In the genomic region with DNA sequence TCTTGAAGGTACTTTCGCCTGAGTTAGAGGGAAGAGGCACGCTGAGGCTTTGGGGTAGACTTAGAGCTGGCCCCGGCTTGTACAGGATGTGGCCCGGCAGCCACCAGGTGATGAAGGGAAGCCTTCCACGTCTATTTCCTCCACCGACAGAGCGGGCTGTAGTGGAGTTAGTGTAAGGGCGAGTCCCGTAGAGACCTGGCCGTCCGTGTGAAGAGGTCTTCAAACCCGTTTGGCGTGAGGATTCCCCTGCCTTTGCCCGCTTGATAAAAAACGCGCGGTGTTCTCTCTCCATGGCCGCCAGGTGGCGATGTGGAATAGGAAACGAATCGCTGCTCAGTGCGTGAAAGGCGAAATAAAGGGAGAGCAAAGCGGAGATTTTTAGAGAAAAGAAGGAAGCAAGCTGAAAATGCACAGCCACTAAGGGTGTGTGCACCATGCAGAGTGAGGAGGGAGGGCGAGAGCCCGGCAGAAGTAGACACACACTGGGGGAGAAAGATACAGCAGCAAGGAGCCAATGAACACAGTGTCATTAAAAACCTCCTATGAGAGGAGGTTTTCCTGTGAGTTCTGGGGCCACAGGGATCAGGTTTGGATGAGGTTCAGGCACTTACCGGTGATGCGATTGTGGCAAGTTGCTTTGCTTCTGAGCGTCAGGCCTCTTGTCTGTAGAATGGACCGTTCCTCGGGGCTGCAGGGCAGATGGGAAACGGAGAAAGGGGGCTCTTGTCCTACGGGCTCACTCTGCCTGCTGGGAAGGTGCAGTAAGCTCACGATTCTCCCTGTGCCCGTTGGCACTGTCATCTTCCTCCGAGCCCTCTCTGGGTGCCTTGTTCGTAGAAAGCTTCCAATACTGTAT, we compare ENCODE assay signal across 8 cellular contexts. TPM values are rescaled to one million over a fixed set of nuclear protein-coding genes. Genes with fewer than 3 reads are reported as not detected.
A peak's percentile ranks its signal among the peaks of the same experiment; 100 is the strongest.
DNase-seq lines count a peak whose midpoint lies in the region; ATAC-seq, FAIRE-seq and TF ChIP-seq lines count a peak whose summit lies in the region.

No MANE protein-coding gene starts in this region.

- H3K4me3 ChIP-seq in gastroesophageal sphincter: no peak overlapping the region
- H3K4me3 ChIP-seq in pancreas: no peak overlapping the region
- no peak overlapping the region for H3K4me3 ChIP-seq in tibial artery

- intact Hi-C loops in pancreas (cut with DNase I) (loop anchor here in 1 of 3 donors (5.0 to 10.0 kb wide), 2 partner anchors 38 to 281 kb away; no protein-coding TSS in a partner anchor), tibial artery (cut with DNase I; ENCODE audit: low total_unique reads) (loop anchor here (2.0 to 5.0 kb wide), 2 partner anchors 203 to 279 kb away; no protein-coding TSS in a partner anchor)

- ATAC-seq in GM21576 (IDR thresholded peaks at IDR 0.05; ENCODE audit: unreplicated experiment) (peak; percentile 54), gastroesophageal sphincter (peak; percentile 69), pancreas (peak; percentile 78 to 90 (median 79))

- peak; percentile 80 for TF ChIP-seq CTCF in LNCAP (IDR thresholded peaks at IDR 0.05)
- TF ChIP-seq CTCF in gastroesophageal sphincter (IDR thresholded peaks at IDR 0.05): peak; percentile 81 to 96 (median 93)
- peak; percentile 72 to 78 (median 75) for TF ChIP-seq CTCF in pancreas (IDR thresholded peaks at IDR 0.05)
- peak; percentile 77 to 93 for TF ChIP-seq CTCF in tibial artery (IDR thresholded peaks at IDR 0.05)

- no peak overlapping the region for H3K27ac ChIP-seq in gastroesophageal sphincter
- H3K27ac ChIP-seq in pancreas: no peak overlapping the region
- H3K27ac ChIP-seq in tibial artery: no peak overlapping the region

- peaks cover 0 to 18% (median 9%) of the 10 kb centered on the region in 3 donors for H3K4me1 ChIP-seq in gastroesophageal sphincter
- peaks cover 0 to 8% (median 0%) of the 10 kb centered on the region in 3 donors for H3K4me1 ChIP-seq in pancreas
- peaks cover 0 to 10% (median 4%) of the 10 kb centered on the region in 4 donors for H3K4me1 ChIP-seq in tibial artery

- H3K9me3 ChIP-seq in gastroesophageal sphincter (no peaks in the 10 kb centered on the region), pancreas (no peaks in the 10 kb centered on the region), tibial artery (no peaks in the 10 kb centered on the region)

- no peak for TF ChIP-seq POLR2A in gastroesophageal sphincter (IDR thresholded peaks at IDR 0.05)

- peak; percentile 79 for DNase-seq in D341Med (ENCODE audit: low spot score)
- DNase-seq in SHP77 treated with DMSO at 0.1 percent for 48 hours (lab: John Stamatoyannopoulos, UW): peak; percentile 63
- peak; percentile 86 for DNase-seq in activated effector memory CD4-positive, alpha-beta T cell treated with anti-CD3 and anti-CD28 coated beads, Interleukin-2, amount 50 U/mL, for 16 hours
- DNase-seq in pancreas: peak; percentile 49 to 88 (median 78)
- peak; percentile 81 to 84 for DNase-seq in tibial artery

- no peak for TF ChIP-seq EP300 in gastroesophageal sphincter (IDR thresholded peaks at IDR 0.05)

- H3K27me3 ChIP-seq in gastroesophageal sphincter (peaks cover 33% of the 10 kb centered on the region), pancreas (no peaks in the 10 kb centered on the region), tibial artery (peaks cover 0 to 31% of the 10 kb centered on the region in 2 donors)

- WGBS in gastroesophageal sphincter (ENCODE audit: low coverage in 1 of 2), 2 donors: 1 to 16% methylated on average over 16 to 22 of the region's 37 CpGs
- 15 to 16% methylated on average over 37 of the region's 37 CpGs for WGBS in pancreas, 2 donors

- no peak for FAIRE-seq in pancreas (lab: Jason Lieb, UNC)

- no peaks in the 10 kb centered on the region for H3K36me3 ChIP-seq in gastroesophageal sphincter
- no peaks in the 10 kb centered on the region for H3K36me3 ChIP-seq in pancreas
- H3K36me3 ChIP-seq in tibial artery: no peaks in the 10 kb centered on the region

RNA-seq across cellular contexts. Expression of a gene that starts 34.2 kb away (rescaled TPM):
- 100 to 1,000 TPM in 2 of 4 donors, 10 to 100 TPM in 2; 34.1 to 116 (median 84.6) TPM for total RNA-seq in gastroesophageal sphincter
- total RNA-seq in pancreas: 100 to 1,000 TPM in 1 of 6 donors, 10 to 100 TPM in 4, 1 to 10 TPM in 1; 6.8 to 117 (median 14.1) TPM
- 1 to 10 TPM; 6.1 to 6.9 TPM for polyA plus RNA-seq in pancreas

RNA-seq across cellular contexts. Expression of a gene that starts 59.0 kb away (rescaled TPM):
- total RNA-seq in gastroesophageal sphincter (not detected), pancreas (under 1 TPM in 1 of 6 donors, not detected in 5; 0.20 TPM)
- under 1 TPM in 1 of 2 donors, not detected in 1; 0.05 TPM for polyA plus RNA-seq in pancreas
